17 cellular contexts compared by ENCODE assay signal in genomic region chr2:53827398-53828175, GRCh38. TPM values are rescaled to one million over a fixed set of nuclear protein-coding genes. Genes with fewer than 3 reads are reported as not detected.
A peak's percentile ranks its signal among the peaks of the same experiment; 100 is the strongest.
DNase-seq lines count a peak whose midpoint lies in the region; ATAC-seq and TF ChIP-seq lines count a peak whose summit lies in the region.
"Had no signal": no experiment of that assay in that cellular context is flagged by ENCODE, and none has a peak within 500 bp of the region (broad histone marks: within the 10 kb centered on the region; RNA-seq: fewer than 3 reads in every experiment).

No MANE protein-coding gene starts in this region.

- peaks cover 0 to 9% (median 0%) of the 10 kb centered on the region in 11 donors for H3K9me3 ChIP-seq in heart right ventricle

- ATAC-seq in heart right ventricle: peak in 7 of 8 donors; percentile 32 to 83 (median 72)
- no peak for ATAC-seq in activated naive CD4-positive, alpha-beta T cell treated with anti-CD3 and anti-CD28 coated beads, Interleukin-2, amount 50 U/mL, for 72 hours
- ATAC-seq: K562; stimulated activated naive CD8-positive, alpha-beta T cell treated with anti-CD3 and anti-CD28 coated beads, Interleukin-15, Interleukin-2, amounts not matched to agents 100 U/mL and 50 U/mL, for 24 hours had no signal

- intact Hi-C loops in heart right ventricle (cut with DNase I): no loop called here

- H3K27ac ChIP-seq in angular gyrus (ENCODE audit: low read depth, low read length): peak overlapping the region; percentile 87
- H3K27ac ChIP-seq in heart right ventricle: peak overlapping the region in 8 of 10 donors; percentile 18 to 76 (median 47)

- peak overlapping the region; percentile 29 for H3K27ac Mint-ChIP-seq in nephron progenitor cell
- H3K27ac Mint-ChIP-seq in activated naive CD4-positive, alpha-beta T cell treated with anti-CD3 and anti-CD28 coated beads, Interleukin-2, amount 50 U/mL, for 72 hours: peak overlapping the region in 1 of 2 donors; percentile 65
- H3K27ac Mint-ChIP-seq: activated CD4-positive, alpha-beta memory T cell treated with anti-CD3 and anti-CD28 coated beads, Interleukin-2, amount 10 ng/mL, durations not matched to agents 7 days and 5 days; activated naive CD8-positive, alpha-beta T cell treated with anti-CD3 and anti-CD28 coated beads, Interleukin-2, amount 10 ng/mL, durations not matched to agents 7 days and 5 days; progenitor cell of endocrine pancreas had no signal

- H3K4me3 ChIP-seq in heart right ventricle: no peak overlapping the region
- H3K4me3 ChIP-seq: K562 had no signal

- H3K36me3 ChIP-seq in heart right ventricle: peaks cover 0 to 15% (median 0%) of the 10 kb centered on the region in 9 donors

- no peak for TF ChIP-seq CTCF in heart right ventricle (IDR thresholded peaks at IDR 0.05)
- no peak for TF ChIP-seq CTCF in nephron progenitor cell (IDR thresholded peaks at IDR 0.05)

- no peaks in the 10 kb centered on the region for H3K9me3 Mint-ChIP-seq in nephron progenitor cell
- peaks cover 0 to 10% of the 10 kb centered on the region in 2 donors for H3K9me3 Mint-ChIP-seq in activated naive CD4-positive, alpha-beta T cell treated with anti-CD3 and anti-CD28 coated beads, Interleukin-2, amount 50 U/mL, for 72 hours
- H3K9me3 Mint-ChIP-seq: activated CD4-positive, alpha-beta memory T cell treated with anti-CD3 and anti-CD28 coated beads, Interleukin-2, amount 10 ng/mL, durations not matched to agents 7 days and 5 days; activated naive CD8-positive, alpha-beta T cell treated with anti-CD3 and anti-CD28 coated beads, Interleukin-2, amount 10 ng/mL, durations not matched to agents 7 days and 5 days had no signal

- no peaks in the 10 kb centered on the region for H3K27me3 ChIP-seq in heart right ventricle

- WGBS in heart right ventricle, 2 donors: 85 to 94% methylated on average over 3 of the region's 3 CpGs

- DNase-seq in Ammon's horn (ENCODE audit: low spot score) (peak; percentile 50), heart right ventricle (no peak), nephron progenitor cell (no peak), mucosa of gallbladder (ENCODE audit: low spot score) (no peak), COLO668 (lab: John Stamatoyannopoulos, UW; ENCODE audit: unreplicated experiment) (no peak), GDM1 (lab: John Stamatoyannopoulos, UW) (no peak)
- DNase-seq in activated naive CD4-positive, alpha-beta T cell treated with anti-CD3 and anti-CD28 coated beads, Interleukin-2, amount 50 U/mL, for 72 hours (ENCODE audit: low spot score in 2 of 2): no peak
- DNase-seq: activated CD4-positive, alpha-beta memory T cell treated with anti-CD3 and anti-CD28 coated beads, Interleukin-2, amount 10 ng/mL, durations not matched to agents 7 days and 5 days; activated naive CD8-positive, alpha-beta T cell treated with anti-CD3 and anti-CD28 coated beads, Interleukin-2, amount 10 ng/mL, durations not matched to agents 7 days and 5 days; activated T-cell treated with anti-CD3 and anti-CD28 coated beads, Interleukin-2, amount 50 U/mL, for 48 hours; NCI-H1092 treated with DMSO at 0.1 percent for 48 hours; NCI-H2171 treated with DMSO at 0.1 percent for 48 hours; RPMI8226; stimulated activated naive CD8-positive, alpha-beta T cell treated with anti-CD3 and anti-CD28 coated beads, Interleukin-15, Interleukin-2, amounts not matched to agents 100 U/mL and 50 U/mL, for 24 hours had no signal

- H3K4me1 ChIP-seq in heart right ventricle: peaks cover 0 to 25% (median 20%) of the 10 kb centered on the region in 9 donors

- H3K4me1 Mint-ChIP-seq in nephron progenitor cell: no peaks in the 10 kb centered on the region
- H3K4me1 Mint-ChIP-seq: activated CD4-positive, alpha-beta memory T cell treated with anti-CD3 and anti-CD28 coated beads, Interleukin-2, amount 10 ng/mL, durations not matched to agents 7 days and 5 days; activated naive CD8-positive, alpha-beta T cell treated with anti-CD3 and anti-CD28 coated beads, Interleukin-2, amount 10 ng/mL, durations not matched to agents 7 days and 5 days had no signal

- peaks cover 12% of the 10 kb centered on the region for H3K36me3 Mint-ChIP-seq in nephron progenitor cell (ENCODE audit: low read depth)
- peaks cover 0 to 9% of the 10 kb centered on the region in 2 donors for H3K36me3 Mint-ChIP-seq in activated naive CD4-positive, alpha-beta T cell treated with anti-CD3 and anti-CD28 coated beads, Interleukin-2, amount 50 U/mL, for 72 hours

- H3K4me3 Mint-ChIP-seq in nephron progenitor cell: no peak overlapping the region
- H3K4me3 Mint-ChIP-seq: activated CD4-positive, alpha-beta memory T cell treated with anti-CD3 and anti-CD28 coated beads, Interleukin-2, amount 10 ng/mL, durations not matched to agents 7 days and 5 days; activated naive CD8-positive, alpha-beta T cell treated with anti-CD3 and anti-CD28 coated beads, Interleukin-2, amount 10 ng/mL, durations not matched to agents 7 days and 5 days had no signal

- H3K27me3 Mint-ChIP-seq in nephron progenitor cell (ENCODE audit: low read depth, poor library complexity): no peaks in the 10 kb centered on the region
- H3K27me3 Mint-ChIP-seq: activated CD4-positive, alpha-beta memory T cell treated with anti-CD3 and anti-CD28 coated beads, Interleukin-2, amount 10 ng/mL, durations not matched to agents 7 days and 5 days; activated naive CD8-positive, alpha-beta T cell treated with anti-CD3 and anti-CD28 coated beads, Interleukin-2, amount 10 ng/mL, durations not matched to agents 7 days and 5 days; progenitor cell of endocrine pancreas had no signal

RNA-seq across cellular contexts. Expression of gene GPR75, which starts 32.2 kb away (rescaled TPM):
- total RNA-seq in heart right ventricle: 1 to 10 TPM in 5 of 10 donors, under 1 TPM in 5; 0.61 to 2.1 (median 1.1) TPM
- polyA plus RNA-seq in heart right ventricle: under 1 TPM; 0.32 to 0.51 TPM
- under 1 TPM; 0.55 to 0.91 TPM for total RNA-seq in activated naive CD4-positive, alpha-beta T cell treated with anti-CD3 and anti-CD28 coated beads, Interleukin-2, amount 50 U/mL, for 72 hours
- total RNA-seq in mucosa of gallbladder: 2.2 TPM

RNA-seq across cellular contexts. Expression of gene ERLEC1, which starts 40.7 kb away (rescaled TPM):
- total RNA-seq in heart right ventricle (10 to 100 TPM; 30.4 to 48.1 (median 39.5) TPM), mucosa of gallbladder (50.5 TPM)
- 10 to 100 TPM; 12.6 to 34.6 TPM for polyA plus RNA-seq in heart right ventricle
- total RNA-seq in activated naive CD4-positive, alpha-beta T cell treated with anti-CD3 and anti-CD28 coated beads, Interleukin-2, amount 50 U/mL, for 72 hours: 10 to 100 TPM; 17.7 to 25.4 TPM

RNA-seq across cellular contexts. Expression of gene ASB3, which starts 40.8 kb away (rescaled TPM):
- 10 to 100 TPM in 8 of 10 donors, 1 to 10 TPM in 2; 9.7 to 14.4 (median 11.4) TPM for total RNA-seq in heart right ventricle
- 1 to 10 TPM; 5.2 to 9.2 TPM for polyA plus RNA-seq in heart right ventricle
- total RNA-seq in activated naive CD4-positive, alpha-beta T cell treated with anti-CD3 and anti-CD28 coated beads, Interleukin-2, amount 50 U/mL, for 72 hours: 10 to 100 TPM; 29.7 to 34.1 TPM
- total RNA-seq in mucosa of gallbladder: 18.7 TPM

RNA-seq across cellular contexts. Expression of gene CHAC2, which starts 60.0 kb away (rescaled TPM):
- total RNA-seq in heart right ventricle: 1 to 10 TPM; 1.3 to 5.1 (median 2.1) TPM
- 1 to 10 TPM; 2.0 to 7.1 TPM for polyA plus RNA-seq in heart right ventricle
- total RNA-seq in activated naive CD4-positive, alpha-beta T cell treated with anti-CD3 and anti-CD28 coated beads, Interleukin-2, amount 50 U/mL, for 72 hours: 1 to 10 TPM; 5.0 to 8.4 TPM
- total RNA-seq in mucosa of gallbladder: 2.2 TPM

Comparison
In these comparisons a context has a peak if more than half of its experiments do, and no peak if none do; other contexts are left out.
1. ATAC-seq: peak in heart right ventricle (7 of 8); none in activated naive CD4-positive, alpha-beta T cell treated with anti-CD3 and anti-CD28 coated beads, Interleukin-2, amount 50 U/mL, for 72 hours (0 of 2).